ENCODE assay signal across 8 cellular contexts in genomic region chr1:146443871-146444222, GRCh38.
DNase-seq lines count a peak whose midpoint lies in the region; ATAC-seq and TF ChIP-seq lines count a peak whose summit lies in the region.
"Not testable (repeated sequence)": the region's sequence is repeated elsewhere in the genome, so short reads cannot be mapped to it uniquely, and the experiment has no call there.

No MANE protein-coding gene starts in this region.

- TF ChIP-seq CTCF in BE2C (IDR thresholded peaks at IDR 0.05; ENCODE audit: low read depth, low read length); epithelial cell of proximal tubule (conservative IDR thresholded peaks at IDR 0.05; ENCODE audit: low read depth, low read length); prostate gland (IDR thresholded peaks at IDR 0.05): not testable (repeated sequence)

- H3K27me3 ChIP-seq in BE2C; prostate gland (replicated peaks; ENCODE audit: insufficient read depth): not testable (repeated sequence)

- H3K4me3 ChIP-seq in BE2C (ENCODE audit: low read depth, low read length) = peak overlapping the region; percentile 38
- peak overlapping the region; percentile 44 for H3K4me3 ChIP-seq in epithelial cell of proximal tubule (ENCODE audit: low read depth, low read length)
- peak overlapping the region; percentile 21 for H3K4me3 ChIP-seq in prostate gland

- intact Hi-C loops in prostate gland (cut with DNase I) = not testable (repeated sequence)

- not testable (repeated sequence) for H3K4me1 Mint-ChIP-seq in IgD-negative memory B cell; activated naive CD8-positive, alpha-beta T cell treated with anti-CD3 and anti-CD28 coated beads, Interleukin-2, amount 10 ng/mL, durations not matched to agents 7 days and 5 days

- H3K4me1 ChIP-seq in BE2C; prostate gland (replicated peaks): not testable (repeated sequence)

- WGBS in prostate gland = 0% methylated on average over 9 of the region's 23 CpGs

- H3K27me3 Mint-ChIP-seq in IgD-negative memory B cell; activated naive CD8-positive, alpha-beta T cell treated with anti-CD3 and anti-CD28 coated beads, Interleukin-2, amount 10 ng/mL, durations not matched to agents 7 days and 5 days: not testable (repeated sequence)

- H3K27ac Mint-ChIP-seq in IgD-negative memory B cell; activated naive CD8-positive, alpha-beta T cell treated with anti-CD3 and anti-CD28 coated beads, Interleukin-2, amount 10 ng/mL, durations not matched to agents 7 days and 5 days: not testable (repeated sequence)

- H3K36me3 ChIP-seq in BE2C, prostate gland: not testable (repeated sequence)

- peak overlapping the region in 3 of 4 donors; percentile 58 to 89 (median 72) for H3K4me3 Mint-ChIP-seq in IgD-negative memory B cell
- H3K4me3 Mint-ChIP-seq in activated naive CD8-positive, alpha-beta T cell treated with anti-CD3 and anti-CD28 coated beads, Interleukin-2, amount 10 ng/mL, durations not matched to agents 7 days and 5 days = peak overlapping the region; percentile 84

- H3K27ac ChIP-seq in prostate gland = not testable (repeated sequence)

- H3K36me3 Mint-ChIP-seq in IgD-negative memory B cell; activated naive CD8-positive, alpha-beta T cell treated with anti-CD3 and anti-CD28 coated beads, Interleukin-2, amount 10 ng/mL, durations not matched to agents 7 days and 5 days: not testable (repeated sequence)

- not testable (repeated sequence) for TF ChIP-seq POLR2A in prostate gland (IDR thresholded peaks at IDR 0.05)

- H3K9me3 Mint-ChIP-seq in IgD-negative memory B cell; activated naive CD8-positive, alpha-beta T cell treated with anti-CD3 and anti-CD28 coated beads, Interleukin-2, amount 10 ng/mL, durations not matched to agents 7 days and 5 days: not testable (repeated sequence)

- ATAC-seq in activated naive CD8-positive, alpha-beta T cell treated with anti-CD3 and anti-CD28 coated beads, Interleukin-2, amount 10 ng/mL, durations not matched to agents 7 days and 5 days (ENCODE audit: low read depth); stimulated activated naive CD8-positive, alpha-beta T cell treated with anti-CD3 and anti-CD28 coated beads, Interleukin-15, Interleukin-2, amounts not matched to agents 100 U/mL and 50 U/mL, for 24 hours: not testable (repeated sequence)

- not testable (repeated sequence) for H3K9me3 ChIP-seq in BE2C, prostate gland

- DNase-seq in BE2C (peak; percentile 27), islet precursor cell (peak; percentile 37)
- DNase-seq in activated CD4-positive, alpha-beta T cell treated with anti-CD3 and anti-CD28 coated beads for 1 hour = peak; percentile 25
- DNase-seq in activated naive CD8-positive, alpha-beta T cell treated with anti-CD3 and anti-CD28 coated beads, Interleukin-2, amount 10 ng/mL, durations not matched to agents 7 days and 5 days = peak; percentile 68
- not testable (repeated sequence) for DNase-seq in epithelial cell of proximal tubule (ENCODE audit: low read depth); prostate gland (ENCODE audit: low spot score)
- peak; percentile 32 for DNase-seq in stimulated activated naive CD8-positive, alpha-beta T cell treated with anti-CD3 and anti-CD28 coated beads, Interleukin-15, Interleukin-2, amounts not matched to agents 100 U/mL and 50 U/mL, for 24 hours

- POLR2A ChIA-PET in activated naive CD8-positive, alpha-beta T cell treated with anti-CD3 and anti-CD28 coated beads, Interleukin-2, amount 10 ng/mL, durations not matched to agents 7 days and 5 days (lab: Charles Lee) = not testable (repeated sequence)
